ENCODE assay signal across 7 cellular contexts in the genomic region with DNA sequence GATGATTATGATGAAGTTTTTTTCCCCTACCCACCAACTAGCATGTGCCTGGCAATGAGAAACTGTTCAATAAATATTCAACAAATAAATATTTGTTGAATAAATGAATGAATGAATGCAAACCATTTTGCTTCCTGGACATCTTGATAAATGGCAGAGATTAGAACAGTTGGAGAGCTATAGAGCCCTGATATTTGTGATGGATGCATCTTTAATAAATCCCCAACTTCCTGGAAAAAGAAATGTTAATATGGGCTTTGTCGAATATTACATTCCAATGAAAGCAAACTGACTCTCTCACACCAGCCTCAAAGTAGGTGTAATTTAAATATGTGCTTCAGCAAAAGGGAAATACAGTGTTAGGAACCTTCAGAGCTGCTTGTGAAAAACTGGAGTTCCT.
"Had no signal": no experiment of that assay in that cellular context is flagged by ENCODE, and none has a peak within 500 bp of the region (broad histone marks: within the 10 kb centered on the region; RNA-seq: fewer than 3 reads in every experiment).

No MANE protein-coding gene starts in this region.

- H3K4me3 Mint-ChIP-seq: IgD-negative memory B cell had no signal

- H3K36me3 Mint-ChIP-seq: IgD-negative memory B cell had no signal

- DNase-seq: IMR-90, KBM-7 had no signal

- FAIRE-seq: HepG2, HTR-8/SVneo, K562 had no signal

- H3K4me1 Mint-ChIP-seq: IgD-negative memory B cell had no signal

- H3K27ac Mint-ChIP-seq: IgD-negative memory B cell had no signal

- H3K9me3 Mint-ChIP-seq: IgD-negative memory B cell had no signal

- ATAC-seq: HepG2, K562 had no signal

- H3K27ac ChIP-seq: HL-60 had no signal

- H3K4me3 ChIP-seq: K562 had no signal
